8 cellular contexts compared by ENCODE assay signal in the genomic region with DNA sequence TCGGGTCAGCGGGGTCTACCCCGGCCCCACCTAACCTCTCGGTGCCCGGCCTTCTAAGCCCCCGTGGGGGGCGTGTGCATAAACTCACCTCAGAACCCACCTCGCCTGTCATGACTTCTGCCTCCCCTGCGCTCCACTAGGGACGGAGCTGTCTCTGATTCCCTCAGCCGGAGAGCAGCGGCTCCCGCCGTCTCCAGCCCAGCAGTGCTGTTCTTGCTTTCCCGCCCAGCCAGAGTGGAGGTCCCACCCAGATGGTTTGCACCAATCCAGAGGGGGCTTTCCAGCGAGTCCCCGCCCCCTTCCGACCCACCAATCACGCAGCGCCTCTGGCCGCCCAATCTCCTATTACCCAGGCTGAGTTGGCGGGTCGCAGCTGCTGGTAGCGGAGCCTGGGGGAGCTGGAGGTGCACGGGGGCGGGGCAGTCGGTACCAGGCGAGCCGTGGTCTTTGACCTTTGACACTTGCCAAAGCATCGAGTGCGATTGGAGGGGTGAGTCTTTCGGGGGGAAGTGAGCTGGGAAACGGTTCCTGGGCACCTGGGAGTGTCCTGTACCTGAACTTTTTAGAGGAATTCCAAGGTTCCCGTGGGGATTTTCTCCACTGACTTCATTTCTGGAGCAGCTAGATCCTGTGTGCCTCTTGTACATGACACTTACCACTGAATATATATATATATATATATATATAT. TPM values are rescaled to one million over a fixed set of nuclear protein-coding genes. Genes with fewer than 3 reads are reported as not detected.
DNase-seq lines count a peak whose midpoint lies in the region; ATAC-seq, FAIRE-seq and TF ChIP-seq lines count a peak whose summit lies in the region.

CLSPN (minus strand) TSS at position 220 of the 688 bp plus-strand sequence; CDS start at position 112, 108 bp downstream.

- H3K27me3 ChIP-seq in mononuclear cell (ENCODE audit: insufficient read depth, low read length) = no peaks in the 10 kb centered on the region

- BruUV-seq in OCI-LY7 (replicated peaks; lab: Mats Ljungman, UMichigan) = no TSS peak

- peaks cover 10% of the 10 kb centered on the region; the same call in 1 of the 2 replicates for H4K20me1 ChIP-seq in OCI-LY7 (ENCODE audit: insufficient read depth, low read length)

- TF ChIP-seq CTCF in D721Med (IDR thresholded peaks at IDR 0.05; ENCODE audit: insufficient read depth, missing control alignments) (no peak), OCI-LY7 (conservative IDR thresholded peaks at IDR 0.05; ENCODE audit: low read length) (no peak)

- CTCF ChIA-PET in OCI-LY7 (lab: Charles Lee; ENCODE audit: unreplicated experiment) = interaction anchor here (0.5 to 0.6 kb wide), 2 partner anchors 9 to 331 kb away, joined by 3 read pairs; no protein-coding TSS in a partner anchor

- H3K9me3 ChIP-seq in OCI-LY7 (ENCODE audit: low read length) (no peaks in the 10 kb centered on the region), mononuclear cell (ENCODE audit: low read depth, low read length) (no peaks in the 10 kb centered on the region)

- ATAC-seq in GM21526 (IDR thresholded peaks at IDR 0.05; ENCODE audit: low FRiP score, unreplicated experiment) = peak; percentile 77

- intact Hi-C loops in OCI-LY7 (cut with micrococcal nuclease; ENCODE audit: unreplicated experiment) = loop anchor here (1.0 to 5.0 kb wide), 2 partner anchors 43 to 213 kb away; partner anchors contain the start of genes KIAA0319L and NCDN

- H3K4me3 ChIP-seq in OCI-LY7 (ENCODE audit: low read depth, low read length, poor library complexity, severe bottlenecking) = peak within 1 kb of the TSS; percentile 91
- H3K4me3 ChIP-seq in mononuclear cell (ENCODE audit: low read length) = peak within 1 kb of the TSS; percentile 65

- H2AFZ ChIP-seq in OCI-LY7 (ENCODE audit: low read length) = peak within 1 kb of the TSS; percentile 84; the same call in 1 of the 2 replicates

- DNase-seq in D721Med (ENCODE audit: insufficient read length, low spot score) (peak; percentile 97), HuH-7.5 (ENCODE audit: low spot score) (peak; percentile 96), OCI-LY7 (ENCODE audit: low spot score) (peak; percentile 98), activated T-cell treated with anti-CD3 and anti-CD28 coated beads for 1 hour (ENCODE audit: low read depth) (peak; percentile 86), epidermal melanocyte (ENCODE audit: insufficient read length, low spot score) (peak; percentile 99)
- DNase-seq in stimulated activated CD8-positive, alpha-beta memory T cell treated with anti-CD3 and anti-CD28 coated beads, Interleukin-4, amount 100 ng/mL, for 1 hour (ENCODE audit: low read depth in 2 of 2, low spot score in 1 of 2) = peak; percentile 80 to 87

- H3K4me1 ChIP-seq in OCI-LY7 (ENCODE audit: insufficient read depth, low read length, poor library complexity, severe bottlenecking) (peaks cover 15% of the 10 kb centered on the region), mononuclear cell (ENCODE audit: insufficient read depth, low read length) (peaks cover 18% of the 10 kb centered on the region)

- H3K9me2 ChIP-seq in OCI-LY7 (ENCODE audit: insufficient read depth, low read length) = no peaks in the 10 kb centered on the region

- H3K27ac ChIP-seq in OCI-LY7 (ENCODE audit: low read depth, low read length, poor library complexity, severe bottlenecking) = peak within 1 kb of the TSS; percentile 90

- peak within 1 kb of the TSS; percentile 73 for H3K4me2 ChIP-seq in OCI-LY7 (ENCODE audit: low read length)

- H3K79me2 ChIP-seq in OCI-LY7 (ENCODE audit: insufficient read depth, low read depth, low read length) = peaks cover 40% of the 10 kb centered on the region

- no peak for FAIRE-seq in D721Med (lab: Jason Lieb, UNC)

- peaks cover 19% of the 10 kb centered on the region for H3K36me3 ChIP-seq in OCI-LY7 (ENCODE audit: insufficient read depth, low read length)

- POLR2A ChIA-PET in OCI-LY7 (lab: Charles Lee) = interaction anchor here (0.6 to 2.5 kb wide), 14 partner anchors 9 to 488 kb away, joined by 3 to 9 read pairs (median 4); no protein-coding TSS in a partner anchor

RNA-seq across cellular contexts. Expression of gene CLSPN, which starts in this region (rescaled TPM):
- 28.7 and 33.2 TPM in 2 replicates for total RNA-seq in OCI-LY7 (2014; rRNA removed; shearing (Covaris generic))
- total RNA-seq in OCI-LY7 (2022) = 67.9 and 68.5 TPM in 2 replicates
- 0.73 TPM for total RNA-seq in mononuclear cell

Comparison
In these comparisons a context has a peak if more than half of its experiments do, and no peak if none do; other contexts are left out.
1. Peak in every context shown above with its lines: DNase-seq, ATAC-seq, H3K4me3 ChIP-seq and H3K27ac ChIP-seq.
2. RNA of gene CLSPN (total RNA-seq): 28.7 to 68.5 TPM in OCI-LY7; 0.73 TPM in mononuclear cell (single experiment); every median in the first group is over 10 times any median in the second.